In genomic region chr19:42234364-42234763, GRCh38 we compare ENCODE assay signal across 15 cellular contexts. TPM values are rescaled to one million over a fixed set of nuclear protein-coding genes. Genes with fewer than 3 reads are reported as not detected.
A peak's percentile ranks its signal among the peaks of the same experiment; 100 is the strongest.
DNase-seq lines count a peak whose midpoint lies in the region; TF ChIP-seq lines count a peak whose summit lies in the region.
"Had no signal": no experiment of that assay in that cellular context is flagged by ENCODE, and none has a peak within 500 bp of the region (broad histone marks: within the 10 kb centered on the region; RNA-seq: fewer than 3 reads in every experiment).

No MANE protein-coding gene starts in this region.

- in situ Hi-C loops in HAP-1 (cut with MboI; ENCODE audit: low sequenced_read_pairs): no loop called here

- CTCF ChIA-PET in RWPE1 (lab: Yijun Ruan, JAX): interaction anchor here (0.8 to 0.9 kb wide), 2 partner anchors 70 to 102 kb away, joined by 3 read pairs; partner anchors contain the start of gene POU2F2

- TF ChIP-seq CTCF in RWPE1 (conservative IDR thresholded peaks at IDR 0.05; ENCODE audit: low read depth): no peak
- no peak for TF ChIP-seq CTCF in osteoblast (IDR thresholded peaks at IDR 0.05; ENCODE audit: extremely low read depth, low read depth, low read length)

- H3K79me2 ChIP-seq in osteoblast (ENCODE audit: insufficient read depth, low read length): peaks cover 57% of the 10 kb centered on the region

- peak; percentile 9 for TF ChIP-seq POLR2A in GM19193 (IDR thresholded peaks at IDR 0.05; ENCODE audit: extremely low read depth, insufficient read depth, insufficient read length)

- H3K4me3 ChIP-seq in osteoblast (ENCODE audit: insufficient read depth, low read length) (no peak overlapping the region), HAP-1 (no peak overlapping the region)
- H3K4me3 ChIP-seq: SJCRH30 had no signal

- H3K36me3 ChIP-seq in osteoblast (ENCODE audit: insufficient read depth, low read length): peaks cover 70% of the 10 kb centered on the region
- peaks cover 72% of the 10 kb centered on the region for H3K36me3 ChIP-seq in HAP-1 (replicated peaks)

- POLR2A ChIA-PET in RWPE1 (lab: Yijun Ruan, JAX; ENCODE audit: low non-redundant PET): interaction anchor here (0.6 kb wide), 1 partner anchor 10 kb away, joined by 3 read pairs; no protein-coding TSS in a partner anchor

- H3K9me3 ChIP-seq in osteoblast (ENCODE audit: low read depth, low read length) (no peaks in the 10 kb centered on the region), HAP-1 (no peaks in the 10 kb centered on the region)
- H3K9me3 ChIP-seq: SJCRH30 had no signal

- peaks cover 44% of the 10 kb centered on the region for H4K20me1 ChIP-seq in osteoblast (ENCODE audit: insufficient read depth, low read length)

- no peaks in the 10 kb centered on the region for H3K27me3 ChIP-seq in osteoblast (ENCODE audit: insufficient read depth, low read length)
- H3K27me3 ChIP-seq in HAP-1 (ENCODE audit: low read depth): no peaks in the 10 kb centered on the region
- H3K27me3 ChIP-seq: SJCRH30 had no signal

- no peak overlapping the region for H3K4me2 ChIP-seq in osteoblast (ENCODE audit: insufficient read depth, low read length)
- H3K4me2 ChIP-seq: KMS-11 had no signal

- no peak overlapping the region for H2AFZ ChIP-seq in osteoblast (ENCODE audit: low read length)

- no peaks in the 10 kb centered on the region for H3K4me1 ChIP-seq in osteoblast (ENCODE audit: insufficient read depth, low read length)
- H3K4me1 ChIP-seq in HAP-1: no peaks in the 10 kb centered on the region

- H3K27ac ChIP-seq in RWPE1: peak overlapping the region; percentile 64
- H3K27ac ChIP-seq in osteoblast (ENCODE audit: low read depth, low read length): no peak overlapping the region
- H3K27ac ChIP-seq: KMS-11, SJCRH30 had no signal

- DNase-seq in RWPE1 (ENCODE audit: low spot score) (no peak), osteoblast (ENCODE audit: insufficient read length, low spot score, missing footprints) (peak; percentile 32), HAP-1 (ENCODE audit: low spot score in 2 of 2) (no peak), SKM-1 (lab: John Stamatoyannopoulos, UW; ENCODE audit: unreplicated experiment) (no peak)
- DNase-seq: DMS153, DND-41, IMR-90, MM.1S, NCI-H2029, NCI-H446, NCI-H524 treated with DMSO at 0.1 percent for 48 hours, NCI-H774, SJCRH30 had no signal

RNA-seq across cellular contexts. Expression of gene GSK3A, which starts 8.0 kb away (rescaled TPM):
- total RNA-seq in osteoblast: 16.2 and 18.1 TPM in 2 replicates

RNA-seq across cellular contexts. Expression of gene ZNF526, which starts 14.3 kb away (rescaled TPM):
- 11.5 and 11.9 TPM in 2 replicates for total RNA-seq in osteoblast

RNA-seq across cellular contexts. Expression of gene DEDD2, which starts 16.9 kb away (rescaled TPM):
- 19.9 and 26.2 TPM in 2 replicates for total RNA-seq in osteoblast

RNA-seq across cellular contexts. Expression of gene ERF, which starts 20.6 kb away (rescaled TPM):
- total RNA-seq in osteoblast: 31.8 and 44.8 TPM in 2 replicates

RNA-seq across cellular contexts. Expression of gene CIC, which starts 34.7 kb away (rescaled TPM):
- total RNA-seq in osteoblast: 33.6 and 39.1 TPM in 2 replicates
